ENCODE assay signal across 1 cellular context in genomic region chr1:1291611-1292441, GRCh38.
TF ChIP-seq lines count a peak whose summit lies in the region.

No MANE protein-coding gene starts in this region.

TF ChIP-seq in GM23338, 12 proteins besides CTCF, POLR2A, EP300 and RAD21 (continued from another document):
- TF ChIP-seq REST (IDR thresholded peaks at IDR 0.05; ENCODE audit: unreplicated experiment) (no peak), ZNF331 (CRISPR knock-in tag; IDR thresholded peaks at IDR 0.05; ENCODE audit: low read depth) (no peak), EZH2 (IDR thresholded peaks at IDR 0.05; ENCODE audit: low read depth, unreplicated experiment) (no peak), POLR2AphosphoS5 (IDR thresholded peaks at IDR 0.05; ENCODE audit: low read depth) (no peak), JUNB (IDR thresholded peaks at IDR 0.05; ENCODE audit: unreplicated experiment) (no peak), EZH2phosphoT487 (IDR thresholded peaks at IDR 0.05; ENCODE audit: unreplicated experiment) (no peak), CREB1 (CRISPR knock-in tag; IDR thresholded peaks at IDR 0.05; ENCODE audit: low read depth) (no peak)
- TF ChIP-seq, protein P1, sequence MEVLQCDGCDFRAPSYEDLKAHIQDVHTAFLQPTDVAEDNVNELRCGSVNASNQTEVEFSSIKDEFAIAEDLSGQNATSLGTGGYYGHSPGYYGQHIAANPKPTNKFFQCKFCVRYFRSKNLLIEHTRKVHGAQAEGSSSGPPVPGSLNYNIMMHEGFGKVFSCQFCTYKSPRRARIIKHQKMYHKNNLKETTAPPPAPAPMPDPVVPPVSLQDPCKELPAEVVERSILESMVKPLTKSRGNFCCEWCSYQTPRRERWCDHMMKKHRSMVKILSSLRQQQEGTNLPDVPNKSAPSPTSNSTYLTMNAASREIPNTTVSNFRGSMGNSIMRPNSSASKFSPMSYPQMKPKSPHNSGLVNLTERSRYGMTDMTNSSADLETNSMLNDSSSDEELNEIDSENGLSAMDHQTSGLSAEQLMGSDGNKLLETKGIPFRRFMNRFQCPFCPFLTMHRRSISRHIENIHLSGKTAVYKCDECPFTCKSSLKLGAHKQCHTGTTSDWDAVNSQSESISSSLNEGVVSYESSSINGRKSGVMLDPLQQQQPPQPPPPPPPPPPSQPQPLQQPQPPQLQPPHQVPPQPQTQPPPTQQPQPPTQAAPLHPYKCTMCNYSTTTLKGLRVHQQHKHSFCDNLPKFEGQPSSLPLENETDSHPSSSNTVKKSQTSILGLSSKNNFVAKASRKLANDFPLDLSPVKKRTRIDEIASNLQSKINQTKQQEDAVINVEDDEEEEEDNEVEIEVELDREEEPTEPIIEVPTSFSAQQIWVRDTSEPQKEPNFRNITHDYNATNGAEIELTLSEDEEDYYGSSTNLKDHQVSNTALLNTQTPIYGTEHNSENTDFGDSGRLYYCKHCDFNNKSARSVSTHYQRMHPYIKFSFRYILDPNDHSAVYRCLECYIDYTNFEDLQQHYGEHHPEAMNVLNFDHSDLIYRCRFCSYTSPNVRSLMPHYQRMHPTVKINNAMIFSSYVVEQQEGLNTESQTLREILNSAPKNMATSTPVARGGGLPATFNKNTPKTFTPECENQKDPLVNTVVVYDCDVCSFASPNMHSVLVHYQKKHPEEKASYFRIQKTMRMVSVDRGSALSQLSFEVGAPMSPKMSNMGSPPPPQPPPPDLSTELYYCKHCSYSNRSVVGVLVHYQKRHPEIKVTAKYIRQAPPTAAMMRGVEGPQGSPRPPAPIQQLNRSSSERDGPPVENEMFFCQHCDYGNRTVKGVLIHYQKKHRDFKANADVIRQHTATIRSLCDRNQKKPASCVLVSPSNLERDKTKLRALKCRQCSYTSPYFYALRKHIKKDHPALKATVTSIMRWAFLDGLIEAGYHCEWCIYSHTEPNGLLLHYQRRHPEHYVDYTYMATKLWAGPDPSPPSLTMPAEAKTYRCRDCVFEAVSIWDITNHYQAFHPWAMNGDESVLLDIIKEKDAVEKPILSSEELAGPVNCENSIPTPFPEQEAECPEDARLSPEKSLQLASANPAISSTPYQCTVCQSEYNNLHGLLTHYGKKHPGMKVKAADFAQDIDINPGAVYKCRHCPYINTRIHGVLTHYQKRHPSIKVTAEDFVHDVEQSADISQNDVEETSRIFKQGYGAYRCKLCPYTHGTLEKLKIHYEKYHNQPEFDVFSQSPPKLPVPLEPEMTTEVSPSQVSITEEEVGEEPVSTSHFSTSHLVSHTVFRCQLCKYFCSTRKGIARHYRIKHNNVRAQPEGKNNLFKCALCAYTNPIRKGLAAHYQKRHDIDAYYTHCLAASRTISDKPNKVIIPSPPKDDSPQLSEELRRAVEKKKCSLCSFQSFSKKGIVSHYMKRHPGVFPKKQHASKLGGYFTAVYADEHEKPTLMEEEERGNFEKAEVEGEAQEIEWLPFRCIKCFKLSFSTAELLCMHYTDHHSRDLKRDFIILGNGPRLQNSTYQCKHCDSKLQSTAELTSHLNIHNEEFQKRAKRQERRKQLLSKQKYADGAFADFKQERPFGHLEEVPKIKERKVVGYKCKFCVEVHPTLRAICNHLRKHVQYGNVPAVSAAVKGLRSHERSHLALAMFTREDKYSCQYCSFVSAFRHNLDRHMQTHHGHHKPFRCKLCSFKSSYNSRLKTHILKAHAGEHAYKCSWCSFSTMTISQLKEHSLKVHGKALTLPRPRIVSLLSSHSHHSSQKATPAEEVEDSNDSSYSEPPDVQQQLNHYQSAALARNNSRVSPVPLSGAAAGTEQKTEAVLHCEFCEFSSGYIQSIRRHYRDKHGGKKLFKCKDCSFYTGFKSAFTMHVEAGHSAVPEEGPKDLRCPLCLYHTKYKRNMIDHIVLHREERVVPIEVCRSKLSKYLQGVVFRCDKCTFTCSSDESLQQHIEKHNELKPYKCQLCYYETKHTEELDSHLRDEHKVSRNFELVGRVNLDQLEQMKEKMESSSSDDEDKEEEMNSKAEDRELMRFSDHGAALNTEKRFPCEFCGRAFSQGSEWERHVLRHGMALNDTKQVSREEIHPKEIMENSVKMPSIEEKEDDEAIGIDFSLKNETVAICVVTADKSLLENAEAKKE (CRISPR knock-in tag; IDR thresholded peaks at IDR 0.05), result no peak
- TF ChIP-seq, protein P2, sequence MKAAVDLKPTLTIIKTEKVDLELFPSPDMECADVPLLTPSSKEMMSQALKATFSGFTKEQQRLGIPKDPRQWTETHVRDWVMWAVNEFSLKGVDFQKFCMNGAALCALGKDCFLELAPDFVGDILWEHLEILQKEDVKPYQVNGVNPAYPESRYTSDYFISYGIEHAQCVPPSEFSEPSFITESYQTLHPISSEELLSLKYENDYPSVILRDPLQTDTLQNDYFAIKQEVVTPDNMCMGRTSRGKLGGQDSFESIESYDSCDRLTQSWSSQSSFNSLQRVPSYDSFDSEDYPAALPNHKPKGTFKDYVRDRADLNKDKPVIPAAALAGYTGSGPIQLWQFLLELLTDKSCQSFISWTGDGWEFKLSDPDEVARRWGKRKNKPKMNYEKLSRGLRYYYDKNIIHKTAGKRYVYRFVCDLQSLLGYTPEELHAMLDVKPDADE (IDR thresholded peaks at IDR 0.05), result no peak
TF ChIP-seq in GM23338: peak in this region for 0.
